8 cellular contexts compared by ENCODE assay signal in the genomic region with DNA sequence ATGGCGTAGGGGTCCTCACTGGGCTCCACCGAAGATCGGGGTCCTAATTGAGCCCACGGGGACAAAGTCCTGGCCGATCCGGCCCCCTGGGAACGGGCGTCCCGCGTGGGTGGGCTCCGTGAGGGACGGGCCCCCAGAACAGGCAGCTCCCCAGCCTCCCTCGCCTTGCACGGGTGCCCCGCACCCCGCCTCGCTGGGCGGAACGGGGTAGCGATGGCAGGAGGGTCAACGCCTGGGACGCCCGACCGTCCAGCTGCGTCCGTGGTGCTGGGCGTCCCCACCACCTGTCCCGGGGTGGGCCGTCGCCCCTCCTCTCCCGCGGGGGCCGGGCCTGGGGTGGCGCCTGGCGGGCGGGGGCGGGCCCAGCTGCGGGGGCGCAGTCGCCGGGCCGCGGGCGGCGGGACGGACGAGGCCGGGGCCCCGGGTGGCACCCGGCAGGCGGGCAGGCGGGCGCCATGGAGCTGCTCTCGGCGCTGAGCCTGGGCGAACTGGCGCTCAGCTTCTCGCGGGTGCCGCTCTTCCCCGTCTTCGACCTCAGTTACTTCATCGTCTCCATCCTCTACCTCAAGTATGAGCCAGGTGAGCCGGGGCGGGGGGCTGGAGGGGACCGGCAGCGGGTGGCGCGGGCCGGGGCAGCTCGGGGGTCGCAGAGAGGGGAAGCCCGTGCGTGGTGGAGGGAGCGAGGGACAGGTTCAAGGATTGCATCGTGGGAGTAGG. TPM values are rescaled to one million over a fixed set of nuclear protein-coding genes. Genes with fewer than 3 reads are reported as not detected.
DNase-seq lines count a peak whose midpoint lies in the region; ATAC-seq and TF ChIP-seq lines count a peak whose summit lies in the region.

A gene with protein sequence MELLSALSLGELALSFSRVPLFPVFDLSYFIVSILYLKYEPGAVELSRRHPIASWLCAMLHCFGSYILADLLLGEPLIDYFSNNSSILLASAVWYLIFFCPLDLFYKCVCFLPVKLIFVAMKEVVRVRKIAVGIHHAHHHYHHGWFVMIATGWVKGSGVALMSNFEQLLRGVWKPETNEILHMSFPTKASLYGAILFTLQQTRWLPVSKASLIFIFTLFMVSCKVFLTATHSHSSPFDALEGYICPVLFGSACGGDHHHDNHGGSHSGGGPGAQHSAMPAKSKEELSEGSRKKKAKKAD (plus strand): TSS at position 377 of the 717 bp plus-strand sequence. CDS start 79 bp downstream, at position 456.

- peak within 1 kb of the TSS; percentile 57 for H2BK5ac ChIP-seq in neuronal stem cell (ENCODE audit: low read length)

- H4K8ac ChIP-seq in neuronal stem cell (ENCODE audit: low read depth, low read length) = no peak within 1 kb of the TSS

- no peak for TF ChIP-seq POLR2A in uterus (IDR thresholded peaks at IDR 0.05)

- no peaks in the 10 kb centered on the region for H3K27me3 Mint-ChIP-seq in activated T-helper 17 cell treated with anti-CD3 and anti-CD28 coated beads, Interleukin-2, amount 50 U/mL, for 72 hours

- H3K4me3 ChIP-seq in foreskin fibroblast (ENCODE audit: low read depth in 1 of 2, low read length in 2 of 2) (peak within 1 kb of the TSS; percentile 93 to 95), neuronal stem cell (ENCODE audit: low read length in 2 of 2) (peak within 1 kb of the TSS; percentile 73 to 91), uterus (peak within 1 kb of the TSS; percentile 66 to 88)

- peak within 1 kb of the TSS; percentile 96 for H2AFZ ChIP-seq in neuronal stem cell (ENCODE audit: low read length)

- H3K4me1 Mint-ChIP-seq in activated T-helper 17 cell treated with anti-CD3 and anti-CD28 coated beads, Interleukin-2, amount 50 U/mL, for 72 hours = peaks cover 14% of the 10 kb centered on the region

- peak within 1 kb of the TSS; percentile 100 for H3K18ac ChIP-seq in neuronal stem cell (ENCODE audit: low read length)

- peak within 1 kb of the TSS; percentile 97 for H3K4me2 ChIP-seq in neuronal stem cell (ENCODE audit: insufficient read depth, low read length, poor library complexity, severe bottlenecking)

- H2AK5ac ChIP-seq in neuronal stem cell (ENCODE audit: low read depth, low read length) = peak within 1 kb of the TSS; percentile 93

- H3K27me3 ChIP-seq in neuronal stem cell (ENCODE audit: control insufficient read depth in 3 of 3, insufficient read depth in 3 of 3, low read depth in 1 of 3, low read length in 3 of 3) = peaks cover 0 to 16% (median 9%) of the 10 kb centered on the region in 3 experiments
- H3K27me3 ChIP-seq in uterus = no peaks in the 10 kb centered on the region

- peaks cover 14% of the 10 kb centered on the region for H3K79me1 ChIP-seq in neuronal stem cell (ENCODE audit: low read depth, low read length)

- H3K36me3 ChIP-seq in neuronal stem cell (replicated peaks in 1 of 2; ENCODE audit: control insufficient read depth in 2 of 2, insufficient read depth in 2 of 2, low read length in 2 of 2) (peaks cover 18 to 34% of the 10 kb centered on the region in 2 donors), uterus (no peaks in the 10 kb centered on the region)

- peak within 1 kb of the TSS; percentile 79 for H2BK15ac ChIP-seq in neuronal stem cell (ENCODE audit: low read length)

- H3K27ac Mint-ChIP-seq in activated T-helper 17 cell treated with anti-CD3 and anti-CD28 coated beads, Interleukin-2, amount 50 U/mL, for 72 hours = peak within 1 kb of the TSS; percentile 96

- H3K27ac ChIP-seq in neuronal stem cell (replicated peaks; ENCODE audit: low read length) (peak within 1 kb of the TSS; percentile 92), uterus (peak within 1 kb of the TSS; percentile 94 to 97)

- peaks cover 0 to 6% of the 10 kb centered on the region in 2 donors for H3K9me3 ChIP-seq in neuronal stem cell (replicated peaks in 1 of 2; ENCODE audit: control insufficient read depth in 2 of 2, insufficient read depth in 1 of 2, low read depth in 1 of 2, low read length in 2 of 2)
- H3K9me3 ChIP-seq in uterus = no peaks in the 10 kb centered on the region

- H3K23ac ChIP-seq in neuronal stem cell (ENCODE audit: low read depth, low read length, poor library complexity) = peak within 1 kb of the TSS; percentile 98

- H2BK12ac ChIP-seq in neuronal stem cell (ENCODE audit: low read length) = peak within 1 kb of the TSS; percentile 22

- H4K91ac ChIP-seq in neuronal stem cell (ENCODE audit: low read depth, low read length, poor library complexity) = no peak within 1 kb of the TSS

- H2BK120ac ChIP-seq in neuronal stem cell (ENCODE audit: low read depth, low read length) = peak within 1 kb of the TSS; percentile 64

- H3K4me3 Mint-ChIP-seq in activated T-helper 17 cell treated with anti-CD3 and anti-CD28 coated beads, Interleukin-2, amount 50 U/mL, for 72 hours = peak within 1 kb of the TSS; percentile 95

- ATAC-seq in GM21381 (IDR thresholded peaks at IDR 0.05; ENCODE audit: unreplicated experiment) = peak; percentile 19
- peak; percentile 6 for ATAC-seq in activated T-helper 17 cell treated with anti-CD3 and anti-CD28 coated beads, Interleukin-2, amount 50 U/mL, for 72 hours (replicated peaks)
- ATAC-seq in HG03342 (IDR thresholded peaks at IDR 0.05; ENCODE audit: unreplicated experiment) = no peak

- no CpG with 5 or more reads among the region's 76 CpGs for WGBS in neuronal stem cell (ENCODE audit: extremely low coverage in 2 of 2, insufficient read length in 2 of 2, insufficient replicate concordance in 1 of 2), 2 donors

- peak within 1 kb of the TSS; percentile 94 for H3K14ac ChIP-seq in neuronal stem cell (ENCODE audit: low read length)

- TF ChIP-seq CTCF in foreskin fibroblast (IDR thresholded peaks at IDR 0.05; ENCODE audit: low read depth, low read length) = no peak
- TF ChIP-seq CTCF in uterus (IDR thresholded peaks at IDR 0.05) = no peak

- peaks cover 40% of the 10 kb centered on the region for H3K36me3 Mint-ChIP-seq in activated T-helper 17 cell treated with anti-CD3 and anti-CD28 coated beads, Interleukin-2, amount 50 U/mL, for 72 hours (ENCODE audit: low read depth)

- peak; percentile 58 for DNase-seq in AG20443 (ENCODE audit: low spot score)
- peak; percentile 78 for DNase-seq in NCI-H69 (lab: John Stamatoyannopoulos, UW)
- DNase-seq in foreskin fibroblast = peak in 1 of 2 donors; percentile 52
- DNase-seq in neuronal stem cell (ENCODE audit: low spot score) = peak; percentile 4
- peak; percentile 26 to 51 for DNase-seq in uterus

- H3K4me1 ChIP-seq in neuronal stem cell (ENCODE audit: control insufficient read depth in 2 of 2, insufficient read depth in 1 of 2, low read depth in 1 of 2, low read length in 2 of 2) = peaks cover 4 to 11% of the 10 kb centered on the region in 2 donors
- peaks cover 8 to 10% of the 10 kb centered on the region in 2 donors for H3K4me1 ChIP-seq in uterus

- H3K9ac ChIP-seq in neuronal stem cell (ENCODE audit: low read depth, low read length, poor library complexity) = peak within 1 kb of the TSS; percentile 92

- no peaks in the 10 kb centered on the region for H3K9me3 Mint-ChIP-seq in activated T-helper 17 cell treated with anti-CD3 and anti-CD28 coated beads, Interleukin-2, amount 50 U/mL, for 72 hours

- H3K4ac ChIP-seq in neuronal stem cell (ENCODE audit: low read length) = peak within 1 kb of the TSS; percentile 98

- intact Hi-C loops in uterus (cut with DNase I; ENCODE audit: low total_unique reads) = no loop called here

RNA-seq across cellular contexts. Expression of the gene that starts here (rescaled TPM):
- total RNA-seq in activated T-helper 17 cell treated with anti-CD3 and anti-CD28 coated beads, Interleukin-2, amount 50 U/mL, for 72 hours = under 1 TPM; 0.74 to 0.76 TPM
- 1.0 TPM for polyA plus RNA-seq in neuronal stem cell (2013, experiment 1 of 2)
- polyA plus RNA-seq in neuronal stem cell (2013, experiment 2 of 2) = 1.1 TPM
- total RNA-seq in uterus = 1 to 10 TPM in 2 of 4 donors, not detected in 2; 3.5 to 5.0 TPM

Comparison
In these comparisons a context has a peak if more than half of its experiments do, and no peak if none do; other contexts are left out.
1. Peak in ATAC-seq in activated T-helper 17 cell treated with anti-CD3 and anti-CD28 coated beads, Interleukin-2, amount 50 U/mL, for 72 hours; RNA of the gene not detected or under 1 TPM.